ENCODE assay signal across 2 cellular contexts in the genomic region with DNA sequence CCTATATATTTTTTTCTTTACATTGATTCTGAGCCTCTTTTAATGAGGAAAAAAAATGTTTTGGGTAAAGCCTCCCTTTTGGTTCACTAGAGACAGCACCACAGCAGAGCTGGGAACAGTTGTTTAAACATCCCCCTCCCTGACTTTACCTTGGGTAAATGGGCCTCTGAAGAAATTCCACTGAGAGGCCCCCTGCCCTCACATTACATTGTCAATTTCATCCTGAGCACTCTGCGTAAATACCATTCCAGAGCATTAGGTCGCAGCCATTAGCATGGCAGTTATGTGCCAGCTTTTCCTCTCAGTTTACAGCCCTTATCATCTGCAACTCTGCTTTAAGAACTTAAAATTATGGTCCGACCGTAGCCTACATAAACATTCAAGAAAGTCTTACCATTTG.
TF ChIP-seq lines count a peak whose summit lies in the region.

No MANE protein-coding gene starts in this region.

TF ChIP-seq in IMR-90, 13 proteins besides CTCF, POLR2A, EP300 and RAD21:
- TF ChIP-seq MXI1 (IDR thresholded peaks at IDR 0.05; ENCODE audit: borderline replicate concordance, low read depth, low read length) (no peak), CHD1 (IDR thresholded peaks at IDR 0.05; ENCODE audit: low read depth, low read length) (no peak), NFE2L2 (IDR thresholded peaks at IDR 0.05; ENCODE audit: low read depth, low read length) (no peak), CEBPB (IDR thresholded peaks at IDR 0.05; ENCODE audit: low read depth, low read length) (no peak), RFX5 (IDR thresholded peaks at IDR 0.05; ENCODE audit: low read depth, low read length) (no peak), MAFK (IDR thresholded peaks at IDR 0.05; ENCODE audit: low read depth, low read length) (no peak), RCOR1 (IDR thresholded peaks at IDR 0.05; ENCODE audit: insufficient replicate concordance, low read length) (no peak)
- TF ChIP-seq, protein P1, sequence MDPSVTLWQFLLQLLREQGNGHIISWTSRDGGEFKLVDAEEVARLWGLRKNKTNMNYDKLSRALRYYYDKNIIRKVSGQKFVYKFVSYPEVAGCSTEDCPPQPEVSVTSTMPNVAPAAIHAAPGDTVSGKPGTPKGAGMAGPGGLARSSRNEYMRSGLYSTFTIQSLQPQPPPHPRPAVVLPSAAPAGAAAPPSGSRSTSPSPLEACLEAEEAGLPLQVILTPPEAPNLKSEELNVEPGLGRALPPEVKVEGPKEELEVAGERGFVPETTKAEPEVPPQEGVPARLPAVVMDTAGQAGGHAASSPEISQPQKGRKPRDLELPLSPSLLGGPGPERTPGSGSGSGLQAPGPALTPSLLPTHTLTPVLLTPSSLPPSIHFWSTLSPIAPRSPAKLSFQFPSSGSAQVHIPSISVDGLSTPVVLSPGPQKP (IDR thresholded peaks at IDR 0.05; ENCODE audit: borderline replicate concordance, low read depth, low read length): no peak

TF ChIP-seq in H1, 55 proteins besides CTCF, POLR2A, EP300 and RAD21:
- TF ChIP-seq, protein P2, sequence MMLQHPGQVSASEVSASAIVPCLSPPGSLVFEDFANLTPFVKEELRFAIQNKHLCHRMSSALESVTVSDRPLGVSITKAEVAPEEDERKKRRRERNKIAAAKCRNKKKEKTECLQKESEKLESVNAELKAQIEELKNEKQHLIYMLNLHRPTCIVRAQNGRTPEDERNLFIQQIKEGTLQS (IDR thresholded peaks at IDR 0.05; ENCODE audit: insufficient read depth, low read depth, low read length): no peak
- TF ChIP-seq ASH2L (IDR thresholded peaks at IDR 0.05; ENCODE audit: low read length): peak; percentile 26
TF ChIP-seq in H1: peak in this region for 1.
